Comparison of ENCODE assay signal across 8 cellular contexts in the genomic region with DNA sequence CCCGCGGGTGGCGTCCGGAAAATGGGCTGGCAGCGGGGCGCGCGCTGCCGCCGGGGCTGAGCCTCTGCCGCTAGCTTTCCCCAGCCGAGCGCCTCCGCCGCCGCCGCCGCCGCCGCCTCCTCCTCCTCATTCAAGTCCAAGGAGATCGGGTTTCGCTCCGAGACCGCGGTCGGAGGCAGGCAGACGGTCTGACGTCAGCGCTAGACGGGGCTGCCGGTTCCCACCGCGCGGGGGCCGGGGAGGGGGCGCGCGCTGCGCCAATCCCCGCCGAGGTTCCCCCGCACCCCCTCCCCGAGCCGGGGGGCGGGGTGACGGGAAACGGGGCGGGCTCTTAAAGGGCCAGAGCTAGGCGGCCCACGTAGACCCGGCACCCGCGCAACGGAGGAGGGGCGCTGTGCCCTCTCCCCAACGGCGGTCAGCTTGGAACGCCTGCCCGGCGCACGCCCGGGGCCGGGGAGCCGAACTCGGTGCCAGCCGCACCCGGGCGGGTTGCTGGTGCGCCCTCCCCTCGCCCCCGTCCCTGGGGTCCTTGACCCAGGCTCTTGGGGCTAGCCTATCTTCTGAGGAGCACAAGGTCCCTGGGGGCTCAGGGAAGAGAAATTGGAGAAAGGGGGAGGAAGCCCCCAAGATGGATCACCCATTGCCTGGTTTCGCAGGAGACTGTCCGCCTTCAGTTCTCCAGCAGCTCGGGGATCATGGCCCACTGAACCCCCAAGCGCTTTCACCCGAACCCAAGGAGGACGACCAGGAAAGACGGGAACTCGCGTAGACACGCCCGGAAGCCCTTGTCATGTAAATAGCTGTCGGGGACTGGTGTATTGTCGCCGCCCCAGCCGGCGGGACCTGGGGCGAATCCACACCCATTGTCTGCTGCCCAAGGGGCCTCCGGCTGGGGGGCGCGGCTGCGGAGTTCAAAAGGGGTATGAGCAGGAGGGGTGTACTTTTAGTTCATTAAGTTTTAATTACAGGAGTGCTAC. TPM values are rescaled to one million over a fixed set of nuclear protein-coding genes. Genes with fewer than 3 reads are reported as not detected.
DNase-seq lines count a peak whose midpoint lies in the region; ATAC-seq lines count a peak whose summit lies in the region.

A gene with protein sequence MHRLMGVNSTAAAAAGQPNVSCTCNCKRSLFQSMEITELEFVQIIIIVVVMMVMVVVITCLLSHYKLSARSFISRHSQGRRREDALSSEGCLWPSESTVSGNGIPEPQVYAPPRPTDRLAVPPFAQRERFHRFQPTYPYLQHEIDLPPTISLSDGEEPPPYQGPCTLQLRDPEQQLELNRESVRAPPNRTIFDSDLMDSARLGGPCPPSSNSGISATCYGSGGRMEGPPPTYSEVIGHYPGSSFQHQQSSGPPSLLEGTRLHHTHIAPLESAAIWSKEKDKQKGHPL (minus strand): TSS at position 193 of the 977 bp plus-strand sequence. CDS start 433 bp downstream, outside the sequence.

- DNase-seq in HPDE6-E6E7 (ENCODE audit: extremely low spot score) (peak; percentile 99), NOMO-1 treated with DMSO at 0.1 percent for 48 hours (lab: John Stamatoyannopoulos, UW; ENCODE audit: unreplicated experiment) (peak; percentile 68), mucosa of gallbladder (ENCODE audit: low spot score) (peak; percentile 94)
- peak; percentile 95 for DNase-seq in activated T-cell treated with anti-CD3 and anti-CD28 coated beads, Interleukin-2, amount 50 U/mL, for 4 hours
- peak; percentile 85 to 88 for DNase-seq in stimulated activated CD8-positive, alpha-beta memory T cell treated with anti-CD3 and anti-CD28 coated beads, Interleukin-2, amount 100 ng/mL, for 48 hours (ENCODE audit: low read depth in 2 of 2)

- peaks cover 31 to 64% (median 55%) of the 10 kb centered on the region in 10 experiments for H3K4me1 ChIP-seq in BLaER1 treated with 17β-estradiol and CSF1 and Interleukin-3, amounts not matched to agents 10 nM and 100 nM
- peaks cover 2 to 6% of the 10 kb centered on the region in 2 donors for H3K4me1 ChIP-seq in esophagus (ENCODE audit: control insufficient read depth in 2 of 2, insufficient read depth in 2 of 2, low read length in 1 of 2)

- H3K36me3 ChIP-seq in BLaER1 treated with 17β-estradiol and CSF1 and Interleukin-3, amounts not matched to agents 10 nM and 100 nM = no peaks in the 10 kb centered on the region
- no peaks in the 10 kb centered on the region for H3K36me3 ChIP-seq in esophagus (ENCODE audit: control insufficient read depth in 2 of 2, insufficient read depth in 2 of 2, low read length in 1 of 2)

- peaks cover 0 to 47% (median 0%) of the 10 kb centered on the region in 11 experiments; a peak in 8 of 22 replicates for H3K27me3 ChIP-seq in BLaER1 treated with 17β-estradiol and CSF1 and Interleukin-3, amounts not matched to agents 10 nM and 100 nM
- no peaks in the 10 kb centered on the region for H3K27me3 ChIP-seq in esophagus (ENCODE audit: control insufficient read depth in 1 of 2, insufficient read depth in 2 of 2, low read length in 2 of 2)

- H3K9ac ChIP-seq in BLaER1 treated with 17β-estradiol and CSF1 and Interleukin-3, amounts not matched to agents 10 nM and 100 nM = peak within 1 kb of the TSS; percentile 78 to 93 (median 84)

- H3K36me3 Mint-ChIP-seq in activated T-cell treated with anti-CD3 and anti-CD28 coated beads, Interleukin-2, amount 50 U/mL, for 4 hours (ENCODE audit: insufficient read depth) = no peaks in the 10 kb centered on the region

- peaks cover 45% of the 10 kb centered on the region for H3K4me1 Mint-ChIP-seq in activated T-cell treated with anti-CD3 and anti-CD28 coated beads, Interleukin-2, amount 50 U/mL, for 4 hours (ENCODE audit: low read depth)

- peak; percentile 78 for ATAC-seq in GM19452 (IDR thresholded peaks at IDR 0.05; ENCODE audit: unreplicated experiment)
- peak; percentile 89 for ATAC-seq in activated T-cell treated with anti-CD3 and anti-CD28 coated beads, Interleukin-2, amount 50 U/mL, for 4 hours

- no peaks in the 10 kb centered on the region for H3K9me3 Mint-ChIP-seq in activated T-cell treated with anti-CD3 and anti-CD28 coated beads, Interleukin-2, amount 50 U/mL, for 4 hours

- peak within 1 kb of the TSS; percentile 75 to 90 (median 83) for H3K4me3 ChIP-seq in BLaER1 treated with 17β-estradiol and CSF1 and Interleukin-3, amounts not matched to agents 10 nM and 100 nM
- peak within 1 kb of the TSS; percentile 53 to 71 for H3K4me3 ChIP-seq in esophagus (ENCODE audit: low read depth in 1 of 2, low read length in 2 of 2)

- H3K27me3 Mint-ChIP-seq in activated T-cell treated with anti-CD3 and anti-CD28 coated beads, Interleukin-2, amount 50 U/mL, for 4 hours (ENCODE audit: low read depth) = peaks cover 2% of the 10 kb centered on the region

- peak within 1 kb of the TSS; percentile 81 to 98 (median 91) for H3K4me2 ChIP-seq in BLaER1 treated with 17β-estradiol and CSF1 and Interleukin-3, amounts not matched to agents 10 nM and 100 nM

- 0 to 2% methylated on average over 50 to 92 of the region's 92 CpGs for WGBS in esophagus, 2 donors

- peaks cover 4 to 49% (median 38%) of the 10 kb centered on the region in 11 experiments; a peak in 20 of 22 replicates for H4K20me1 ChIP-seq in BLaER1 treated with 17β-estradiol and CSF1 and Interleukin-3, amounts not matched to agents 10 nM and 100 nM

- H3K4me3 Mint-ChIP-seq in activated T-cell treated with anti-CD3 and anti-CD28 coated beads, Interleukin-2, amount 50 U/mL, for 4 hours = peak within 1 kb of the TSS; percentile 90

- H3K9me3 ChIP-seq in BLaER1 treated with 17β-estradiol and CSF1 and Interleukin-3, amounts not matched to agents 10 nM and 100 nM (replicated peaks in 1 of 11) = no peaks in the 10 kb centered on the region
- no peaks in the 10 kb centered on the region for H3K9me3 ChIP-seq in esophagus (ENCODE audit: control insufficient read depth in 2 of 2, insufficient read depth in 1 of 2, low read depth in 1 of 2, low read length in 1 of 2)

- H3K27ac ChIP-seq in BLaER1 treated with 17β-estradiol and CSF1 and Interleukin-3, amounts not matched to agents 10 nM and 100 nM = peak within 1 kb of the TSS; percentile 35 to 89 (median 83); a peak in 21 of 22 replicates
- peak within 1 kb of the TSS; percentile 87 to 88 for H3K27ac ChIP-seq in esophagus (ENCODE audit: low read depth in 2 of 2, low read length in 1 of 2)

RNA-seq across cellular contexts. Expression of the gene that starts here (rescaled TPM):
- 1 to 10 TPM; 4.3 to 7.4 (median 5.6) TPM for total RNA-seq in activated T-cell treated with anti-CD3 and anti-CD28 coated beads, Interleukin-2, amount 50 U/mL, for 4 hours
- polyA plus RNA-seq in esophagus = 1 to 10 TPM; 2.8 to 2.9 TPM
- 83.8 TPM for total RNA-seq in mucosa of gallbladder

Comparison
In these comparisons a context has a peak if more than half of its experiments do, and no peak if none do; other contexts are left out.
1. Peak in every context shown above with its lines: DNase-seq, ATAC-seq, H3K4me3 ChIP-seq and H3K27ac ChIP-seq.
2. RNA of the gene that starts here (total RNA-seq): 83.8 TPM in mucosa of gallbladder (single experiment); 4.3 to 7.4 TPM in activated T-cell treated with anti-CD3 and anti-CD28 coated beads, Interleukin-2, amount 50 U/mL, for 4 hours; every median in the first group is over 10 times any median in the second.